1 cellular context compared by ENCODE assay signal in genomic region chr7:128476402-128477335, GRCh38.
TF ChIP-seq lines count a peak whose summit lies in the region.
"Not testable (repeated sequence)": the region's sequence is repeated elsewhere in the genome, so short reads cannot be mapped to it uniquely, and the experiment has no call there.

Gene METTL2B, plus strand, starts transcription at chr7:128476748. Its CDS starts 18 bp downstream, at chr7:128476766.

TF ChIP-seq in HepG2, 621 proteins besides CTCF, POLR2A, EP300 and RAD21 (continued from another document and continues in another):
- peak; percentile 48 for TF ChIP-seq ZBTB40 (IDR thresholded peaks at IDR 0.05)
- TF ChIP-seq ZBTB40 (CRISPR knock-in tag; IDR thresholded peaks at IDR 0.05) = peak; percentile 73
- TF ChIP-seq ASH2L (IDR thresholded peaks at IDR 0.05; ENCODE audit: insufficient read length, low read depth, low read length) = peak; percentile 84
- peak; percentile 59; the same call in 1 of the 2 replicates for TF ChIP-seq ZSCAN30 (CRISPR knock-in tag; IDR thresholded peaks at IDR 0.05)
- TF ChIP-seq NR2F6 (IDR thresholded peaks at IDR 0.05); ATF7 (IDR thresholded peaks at IDR 0.05); SP1 (IDR thresholded peaks at IDR 0.05); ZHX2 (CRISPR knock-in tag; IDR thresholded peaks at IDR 0.05; ENCODE audit: borderline replicate concordance): not testable (repeated sequence)
- TF ChIP-seq NR2F6 (CRISPR knock-in tag; IDR thresholded peaks at IDR 0.05) = peak; percentile 33; the same call in 1 of the 2 replicates
- TF ChIP-seq FOXP4 (CRISPR knock-in tag; IDR thresholded peaks at IDR 0.05) = peak; percentile 44; the same call in 1 of the 2 replicates
- TF ChIP-seq THAP9 (CRISPR knock-in tag; IDR thresholded peaks at IDR 0.05; ENCODE audit: borderline replicate concordance) = peak; percentile 69; the same call in 1 of the 2 replicates
- TF ChIP-seq ZNF280D (CRISPR knock-in tag; IDR thresholded peaks at IDR 0.05) = peak; percentile 81
- peak; percentile 29; the same call in 1 of the 2 replicates for TF ChIP-seq MTF2 (CRISPR knock-in tag; IDR thresholded peaks at IDR 0.05; ENCODE audit: borderline replicate concordance)
- TF ChIP-seq ZNF563 (CRISPR knock-in tag; IDR thresholded peaks at IDR 0.05) = peak; percentile 59; the same call in 1 of the 2 replicates
- peak; percentile 56 for TF ChIP-seq ZSCAN31 (CRISPR knock-in tag; IDR thresholded peaks at IDR 0.05; ENCODE audit: low read depth)
- TF ChIP-seq MXD3 (CRISPR knock-in tag; IDR thresholded peaks at IDR 0.05) = peak; percentile 50; the same call in 1 of the 2 replicates
- TF ChIP-seq DMAP1 (CRISPR knock-in tag; IDR thresholded peaks at IDR 0.05) = peak; percentile 89
- TF ChIP-seq POGZ (CRISPR knock-in tag; IDR thresholded peaks at IDR 0.05) = peak; percentile 93
- peak; percentile 63; the same call in 1 of the 2 replicates for TF ChIP-seq ZNF598 (CRISPR knock-in tag; IDR thresholded peaks at IDR 0.05; ENCODE audit: borderline replicate concordance)
- TF ChIP-seq PCBP1 (IDR thresholded peaks at IDR 0.05; ENCODE audit: borderline replicate concordance, low read depth, low read length) = 0 out of 2 replicates have a peak, but pooled peaks have one; percentile 69
- peak; percentile 71 for TF ChIP-seq MEIS1 (CRISPR knock-in tag; IDR thresholded peaks at IDR 0.05; ENCODE audit: borderline replicate concordance)
- TF ChIP-seq ZNF749 (CRISPR knock-in tag; IDR thresholded peaks at IDR 0.05; ENCODE audit: borderline replicate concordance) = peak; percentile 67; the same call in 1 of the 2 replicates
- 0 out of 2 replicates have a peak, but pooled peaks have one; percentile 58 for TF ChIP-seq ZBTB21 (CRISPR knock-in tag; IDR thresholded peaks at IDR 0.05)
- peak; percentile 75 for TF ChIP-seq NFKB2 (CRISPR knock-in tag; IDR thresholded peaks at IDR 0.05; ENCODE audit: borderline replicate concordance)
- TF ChIP-seq IRF2 (CRISPR knock-in tag; IDR thresholded peaks at IDR 0.05) = peak; percentile 50; the same call in 1 of the 2 replicates
- peak; percentile 78; the same call in 1 of the 2 replicates for TF ChIP-seq HIVEP1 (CRISPR knock-in tag; IDR thresholded peaks at IDR 0.05)
- peak; percentile 72 for TF ChIP-seq PHF21A (CRISPR knock-in tag; IDR thresholded peaks at IDR 0.05)
- TF ChIP-seq GABPA (IDR thresholded peaks at IDR 0.05; ENCODE audit: low read depth, low read length) = peak; percentile 84
- TF ChIP-seq GABPA (CRISPR knock-in tag; IDR thresholded peaks at IDR 0.05; ENCODE audit: low read depth) = peak; percentile 97
- 0 out of 2 replicates have a peak, but pooled peaks have one; percentile 45 for TF ChIP-seq ATF7 (CRISPR knock-in tag; IDR thresholded peaks at IDR 0.05)
- TF ChIP-seq MEF2D (CRISPR knock-in tag; IDR thresholded peaks at IDR 0.05) = peak; percentile 81
- TF ChIP-seq ZNF557 (CRISPR knock-in tag; IDR thresholded peaks at IDR 0.05) = peak; percentile 78; the same call in 1 of the 2 replicates
- peak; percentile 85 for TF ChIP-seq SP1 (CRISPR knock-in tag; IDR thresholded peaks at IDR 0.05)
- peak; percentile 83 for TF ChIP-seq ZHX2 (IDR thresholded peaks at IDR 0.05; ENCODE audit: low read depth)
- TF ChIP-seq DR1 (CRISPR knock-in tag; IDR thresholded peaks at IDR 0.05) = peak; percentile 83
- peak; percentile 56; the same call in 1 of the 2 replicates for TF ChIP-seq ZNF788 (CRISPR knock-in tag; IDR thresholded peaks at IDR 0.05; ENCODE audit: borderline replicate concordance)
